Comparison of ENCODE assay signal across 29 cellular contexts in the genomic region with DNA sequence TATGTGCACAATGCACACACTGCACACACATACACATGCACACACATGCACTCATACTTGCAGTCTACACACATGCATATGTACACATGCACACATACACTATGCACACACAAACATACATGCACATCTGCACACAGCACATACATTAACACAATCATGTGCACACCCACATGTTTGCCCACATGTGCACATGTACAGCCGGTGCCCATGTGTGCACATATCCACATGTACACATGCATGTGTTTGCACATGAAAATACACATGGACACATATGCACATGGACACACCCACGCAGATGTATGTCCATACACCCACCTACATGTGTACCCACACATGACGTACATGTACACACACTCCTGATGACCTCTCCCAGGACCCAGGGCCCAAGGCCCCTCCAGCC.
"Had no signal": no experiment of that assay in that cellular context is flagged by ENCODE, and none has a peak within 500 bp of the region (broad histone marks: within the 10 kb centered on the region; RNA-seq: fewer than 3 reads in every experiment).

No MANE protein-coding gene starts in this region.

- H3K27ac Mint-ChIP-seq: mesothelial cell of epicardium; natural killer cell; nephron progenitor cell; progenitor cell of endocrine pancreas; stimulated activated naive B cell treated with anti-CD40 and anti-IgM and Interleukin-4, amounts not matched to agents 10 μg/mL and 1 μg/mL and 100 μg/mL, for 72 hours had no signal

- H3K4me3 Mint-ChIP-seq: immature natural killer cell; mesothelial cell of epicardium; natural killer cell; nephron progenitor cell; stimulated activated naive B cell treated with anti-CD40 and anti-IgM and Interleukin-4, amounts not matched to agents 10 μg/mL and 1 μg/mL and 100 μg/mL, for 72 hours had no signal

- H3K36me3 Mint-ChIP-seq: immature natural killer cell; naive B cell; natural killer cell; stimulated activated naive B cell treated with anti-CD40 and anti-IgM and Interleukin-4, amounts not matched to agents 10 μg/mL and 1 μg/mL and 100 μg/mL, for 72 hours had no signal

- DNase-seq: hippocampal formation; immature natural killer cell; kidney; left colon; left lung; lower lobe of right lung; mammary epithelial cell; mesenchymal stem cell; naive B cell; natural killer cell; nephron progenitor cell; ovary; stimulated activated CD4-positive, alpha-beta T cell treated with anti-CD3 and anti-CD28 coated beads, Interleukin-12 subunit alpha, Interleukin-12 subunit beta, amount 100 ng/mL, for 4 hours; stimulated activated CD4-positive, alpha-beta T cell treated with anti-CD3 and anti-CD28 coated beads, Interleukin-15, amount 100 ng/mL, for 24 hours; stimulated activated CD4-positive, alpha-beta T cell treated with anti-CD3 and anti-CD28 coated beads, Interleukin-2, amount 100 ng/mL, for 24 hours; stimulated activated CD4-positive, alpha-beta T cell treated with anti-CD3 and anti-CD28 coated beads, Interleukin-4, amount 100 ng/mL, for 1 hour; stimulated activated naive B cell treated with anti-CD40 and anti-IgM and Interleukin-4, amounts not matched to agents 10 μg/mL and 1 μg/mL and 100 μg/mL, for 72 hours; stimulated activated naive CD8-positive, alpha-beta T cell treated with anti-CD3 and anti-CD28 coated beads, Interleukin-15, Interleukin-2, amounts not matched to agents 100 U/mL and 50 U/mL, for 24 hours; stomach; testis; thyroid gland; transverse colon; upper lobe of right lung had no signal

- H3K4me3 ChIP-seq: left lung, lower lobe of right lung, ovary, right atrium auricular region, skin epidermis, stomach, testis, thyroid gland, transverse colon, upper lobe of right lung had no signal

- H3K36me3 ChIP-seq: left lung, lower lobe of right lung, ovary, right atrium auricular region, stomach, thyroid gland, transverse colon, upper lobe of right lung had no signal

- H3K27me3 ChIP-seq: ovary, right atrium auricular region, testis, thyroid gland, upper lobe of right lung had no signal

- H3K9me3 Mint-ChIP-seq: immature natural killer cell had no signal

- ATAC-seq: left colon; left lung; lower lobe of right lung; sciatic nerve; stimulated activated naive B cell treated with anti-CD40 and anti-IgM and Interleukin-4, amounts not matched to agents 10 μg/mL and 1 μg/mL and 100 μg/mL, for 72 hours; stimulated activated naive CD8-positive, alpha-beta T cell treated with anti-CD3 and anti-CD28 coated beads, Interleukin-15, Interleukin-2, amounts not matched to agents 100 U/mL and 50 U/mL, for 24 hours; upper lobe of right lung had no signal

- H3K4me1 Mint-ChIP-seq: mesothelial cell of epicardium, nephron progenitor cell had no signal

- H3K9me3 ChIP-seq: left lung, lower lobe of right lung, ovary, right atrium auricular region, stomach, testis, thyroid gland, transverse colon, upper lobe of right lung had no signal

- H3K27ac ChIP-seq: left lung, lower lobe of right lung, ovary, right atrium auricular region, skin epidermis, stomach, testis, thyroid gland, transverse colon, upper lobe of right lung had no signal

- H3K27me3 Mint-ChIP-seq: naive B cell; progenitor cell of endocrine pancreas; stimulated activated naive B cell treated with anti-CD40 and anti-IgM and Interleukin-4, amounts not matched to agents 10 μg/mL and 1 μg/mL and 100 μg/mL, for 72 hours had no signal

- H3K4me1 ChIP-seq: left lung, lower lobe of right lung, right atrium auricular region, stomach, testis, thyroid gland, transverse colon, upper lobe of right lung had no signal

- FAIRE-seq: islet of Langerhans, kidney had no signal
